Comparison of ENCODE assay signal across 22 cellular contexts in the genomic region with DNA sequence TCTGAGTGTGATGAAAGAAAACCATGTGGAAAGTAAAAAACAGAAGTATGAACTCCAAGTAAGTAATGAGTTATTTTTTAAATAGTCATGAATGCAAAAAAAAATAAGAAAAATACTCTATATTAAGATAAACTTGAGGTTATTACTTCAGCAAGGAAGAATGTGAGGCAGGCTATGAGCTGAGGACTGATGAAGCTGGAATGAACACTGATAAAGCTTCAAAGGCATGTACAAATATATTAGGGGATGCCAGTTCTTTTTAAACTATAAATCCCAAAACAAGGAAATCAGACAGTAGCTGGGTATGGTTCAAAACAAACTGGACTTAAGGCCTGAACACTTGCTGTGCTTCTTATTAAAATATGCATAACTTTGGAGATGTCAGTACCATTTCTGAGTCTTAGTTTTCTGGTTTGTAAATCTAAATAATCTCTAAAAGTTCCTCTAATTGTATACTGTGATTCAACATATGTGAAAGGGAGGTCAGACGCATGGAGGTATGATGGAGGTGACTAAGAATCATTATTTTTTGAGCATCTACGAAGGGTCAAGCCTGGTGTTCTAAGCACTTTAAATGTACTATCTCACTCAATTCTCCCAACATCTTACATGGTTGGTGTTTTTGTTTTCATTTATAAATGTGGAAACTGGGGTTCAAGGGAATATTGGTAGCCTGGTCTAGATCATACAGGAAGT. TPM values are rescaled to one million over a fixed set of nuclear protein-coding genes. Genes with fewer than 3 reads are reported as not detected.
A peak's percentile ranks its signal among the peaks of the same experiment; 100 is the strongest.
DNase-seq lines count a peak whose midpoint lies in the region; ATAC-seq lines count a peak whose summit lies in the region.
"Had no signal": no experiment of that assay in that cellular context is flagged by ENCODE, and none has a peak within 500 bp of the region (broad histone marks: within the 10 kb centered on the region; RNA-seq: fewer than 3 reads in every experiment).

No MANE protein-coding gene starts in this region.

- H3K9me3 ChIP-seq in right cardiac atrium (ENCODE audit: control insufficient read depth, low read length), result no peaks in the 10 kb centered on the region
- H3K9me3 ChIP-seq: gastroesophageal sphincter had no signal

- WGBS in right cardiac atrium, result 87% methylated on average over 2 of the region's 2 CpGs

- H3K4me3 ChIP-seq in right cardiac atrium (ENCODE audit: low read length), result no peak overlapping the region
- H3K4me3 ChIP-seq: gastroesophageal sphincter, GM12878 had no signal

- ATAC-seq in right cardiac atrium (peak; percentile 63 to 78), Right ventricle myocardium inferior (no peak), GM18511 (IDR thresholded peaks at IDR 0.05; ENCODE audit: unreplicated experiment) (no peak), GM21360 (IDR thresholded peaks at IDR 0.05; ENCODE audit: unreplicated experiment) (no peak)
- ATAC-seq: activated CD8-positive, alpha-beta T cell treated with anti-CD3 and anti-CD28 coated beads for 36 hours; gastroesophageal sphincter; GM12878; stimulated activated naive CD8-positive, alpha-beta T cell treated with anti-CD3 and anti-CD28 coated beads, Interleukin-15, Interleukin-2, amounts not matched to agents 100 U/mL and 50 U/mL, for 24 hours; WTC11 had no signal

- no peaks in the 10 kb centered on the region for H3K4me1 ChIP-seq in right cardiac atrium (ENCODE audit: control insufficient read depth, insufficient read depth, low read length)

- DNase-seq in right cardiac atrium (no peak), Right ventricle myocardium inferior (ENCODE audit: missing footprints) (no peak), astrocyte of the hippocampus (ENCODE audit: low read depth, low spot score) (peak; percentile 67), kidney tubule cell (ENCODE audit: low spot score) (peak; percentile 11), middle frontal gyrus (ENCODE audit: extremely low spot score, low spot score) (no peak)
- no peak for DNase-seq in effector CD8-positive, alpha-beta T cell (lab: John Stamatoyannopoulos, UW)
- DNase-seq: activated CD8-positive, alpha-beta T cell treated with anti-CD3 and anti-CD28 coated beads for 36 hours; activated naive CD8-positive, alpha-beta T cell treated with anti-CD3 and anti-CD28 coated beads for 36 hours; activated T-cell treated with anti-CD3 and anti-CD28 coated beads, Interleukin-2, amount 50 U/mL, for 48 hours; COR-L47; NCI-H2081; NCI-H526 treated with DMSO at 0.1 percent for 48 hours; retina; stimulated activated naive CD8-positive, alpha-beta T cell treated with anti-CD3 and anti-CD28 coated beads, Interleukin-15, Interleukin-2, amounts not matched to agents 100 U/mL and 50 U/mL, for 24 hours; T-helper 2 cell had no signal

- no peaks in the 10 kb centered on the region for H3K27me3 ChIP-seq in right cardiac atrium (ENCODE audit: control insufficient read depth, insufficient read depth)
- H3K27me3 ChIP-seq: gastroesophageal sphincter had no signal

- no peak overlapping the region for H3K27ac ChIP-seq in right cardiac atrium (ENCODE audit: low read length)
- H3K27ac ChIP-seq: gastroesophageal sphincter had no signal

- intact Hi-C loops in right cardiac atrium (cut with DNase I), result no loop called here
- intact Hi-C loops in Right ventricle myocardium inferior (cut with DNase I), result no loop called here

RNA-seq across cellular contexts. Expression of a gene that starts 59.7 kb away (rescaled TPM):
- total RNA-seq in right cardiac atrium (1 to 10 TPM; 3.4 to 5.7 (median 4.2) TPM), Right ventricle myocardium inferior (2.2 TPM)
- 3.0 TPM for polyA plus RNA-seq in right cardiac atrium
- total RNA-seq: A673; activated CD8-positive, alpha-beta T cell treated with anti-CD3 and anti-CD28 coated beads for 36 hours; activated naive CD8-positive, alpha-beta T cell treated with anti-CD3 and anti-CD28 coated beads for 36 hours; G401; gastroesophageal sphincter; GM12878 had no signal

Comparison
In these comparisons a context has a peak if more than half of its experiments do, and no peak if none do; other contexts are left out.
1. ATAC-seq: peak in right cardiac atrium (2 of 2); none in Right ventricle myocardium inferior (single experiment), GM18511 (single experiment) and GM21360 (single experiment).
2. DNase-seq: peak in astrocyte of the hippocampus (single experiment) and kidney tubule cell (single experiment); none in right cardiac atrium (0 of 3), Right ventricle myocardium inferior (single experiment), middle frontal gyrus (single experiment) and effector CD8-positive, alpha-beta T cell (single experiment).